ENCODE assay signal across 7 cellular contexts in the genomic region with DNA sequence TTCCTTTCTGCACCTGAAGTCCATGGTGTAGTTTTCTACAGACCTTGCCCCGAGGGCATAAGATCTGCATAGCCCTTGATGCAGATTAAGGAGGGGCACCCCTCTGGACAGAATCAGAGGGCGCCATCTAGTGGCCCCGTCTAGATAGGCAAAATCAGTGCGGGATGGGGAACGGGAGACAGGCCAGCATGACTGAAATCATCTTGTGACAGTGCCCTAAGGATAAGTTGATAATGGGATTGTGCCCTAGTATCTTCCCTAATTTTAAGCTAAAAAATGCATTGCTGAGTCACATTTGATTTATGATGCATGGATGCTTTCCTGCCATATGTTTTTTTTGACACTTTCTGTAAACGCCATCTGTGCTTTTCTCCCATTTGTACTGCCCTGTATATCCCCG. TPM values are rescaled to one million over a fixed set of nuclear protein-coding genes. Genes with fewer than 3 reads are reported as not detected.
DNase-seq lines count a peak whose midpoint lies in the region; ATAC-seq, FAIRE-seq and TF ChIP-seq lines count a peak whose summit lies in the region.

No MANE protein-coding gene starts in this region.

- H3K36me3 ChIP-seq in astrocyte (ENCODE audit: insufficient read depth, low read length) = peaks cover 17% of the 10 kb centered on the region

- no peaks in the 10 kb centered on the region for H3K4me1 ChIP-seq in astrocyte (ENCODE audit: insufficient read depth, low read length)

- H3K27me3 Mint-ChIP-seq in T-helper 17 cell (no peaks in the 10 kb centered on the region), astrocyte (ENCODE audit: low read depth, unreplicated experiment) (no peaks in the 10 kb centered on the region)

- H3K36me3 Mint-ChIP-seq in T-helper 17 cell (ENCODE audit: low read depth) (peaks cover 2% of the 10 kb centered on the region), astrocyte (ENCODE audit: low read depth, unreplicated experiment) (peaks cover 13% of the 10 kb centered on the region)

- H3K27ac Mint-ChIP-seq in T-helper 17 cell (no peak overlapping the region), astrocyte (ENCODE audit: unreplicated experiment) (no peak overlapping the region)

- H3K27me3 ChIP-seq in astrocyte (ENCODE audit: insufficient read depth, low read length) = no peaks in the 10 kb centered on the region

- ATAC-seq in T-helper 17 cell = peak; percentile 50
- ATAC-seq in HG02852 (IDR thresholded peaks at IDR 0.05; ENCODE audit: unreplicated experiment) = no peak

- H2AFZ ChIP-seq in astrocyte (ENCODE audit: low read depth, low read length) = no peak overlapping the region

- no peak overlapping the region for H3K9ac ChIP-seq in astrocyte (ENCODE audit: low read length)

- H3K4me1 Mint-ChIP-seq in T-helper 17 cell = peaks cover 21% of the 10 kb centered on the region
- peaks cover 3% of the 10 kb centered on the region for H3K4me1 Mint-ChIP-seq in astrocyte (ENCODE audit: low read depth, unreplicated experiment)

- no peaks in the 10 kb centered on the region for H3K9me3 ChIP-seq in T-helper 17 cell (ENCODE audit: control insufficient read depth, low read length, poor library complexity, severe bottlenecking)
- no peaks in the 10 kb centered on the region for H3K9me3 ChIP-seq in astrocyte (ENCODE audit: insufficient read depth, low read depth, low read length)

- FAIRE-seq in astrocyte (lab: Jason Lieb, UNC) = no peak

- DNase-seq in NCI-H1105 (lab: John Stamatoyannopoulos, UW) = peak; percentile 11
- DNase-seq in T-helper 17 cell = peak; percentile 46 to 62 (median 54)
- DNase-seq in astrocyte (ENCODE audit: low read depth) = no peak
- peak; percentile 70 to 73 for DNase-seq in hippocampal formation (lab: John Stamatoyannopoulos, UW)
- DNase-seq in stimulated activated CD4-positive, alpha-beta T cell treated with anti-CD3 and anti-CD28 coated beads, Interleukin-12 subunit alpha, Interleukin-12 subunit beta, amount 100 ng/mL, for 4 hours = peak; percentile 67

- no peak overlapping the region for H3K4me3 ChIP-seq in astrocyte (ENCODE audit: insufficient read depth, low read depth, low read length)

- H4K20me1 ChIP-seq in astrocyte (ENCODE audit: insufficient read depth, low read length) = peaks cover 27% of the 10 kb centered on the region

- TF ChIP-seq CTCF in GM12872 (IDR thresholded peaks at IDR 0.05; ENCODE audit: insufficient read depth, low read depth, low read length) (peak; percentile 87), astrocyte (IDR thresholded peaks at IDR 0.05; ENCODE audit: insufficient read depth, low read depth, low read length) (peak; percentile 81)

- H3K79me2 ChIP-seq in astrocyte (ENCODE audit: insufficient read depth, low read length) = peaks cover 6% of the 10 kb centered on the region

- no peak overlapping the region for H3K27ac ChIP-seq in astrocyte (ENCODE audit: low read depth, low read length)

- H3K4me2 ChIP-seq in astrocyte (ENCODE audit: low read length) = no peak overlapping the region

- H3K4me3 Mint-ChIP-seq in T-helper 17 cell (no peak overlapping the region), astrocyte (ENCODE audit: unreplicated experiment) (no peak overlapping the region)

- peaks cover 1% of the 10 kb centered on the region for H3K9me3 Mint-ChIP-seq in astrocyte (ENCODE audit: unreplicated experiment)

RNA-seq across cellular contexts. Expression of a gene that starts 19.1 kb away (rescaled TPM):
- total RNA-seq in T-helper 17 cell (100 to 1,000 TPM; 109 to 122 TPM), astrocyte (249 and 258 TPM in 2 replicates)

RNA-seq across cellular contexts. Expression of a gene that starts 58.3 kb away (rescaled TPM):
- 1 to 10 TPM; 5.9 to 6.2 TPM for total RNA-seq in T-helper 17 cell
- total RNA-seq in astrocyte = 12.0 and 12.6 TPM in 2 replicates
